ENCODE assay signal across 8 cellular contexts in the genomic region with DNA sequence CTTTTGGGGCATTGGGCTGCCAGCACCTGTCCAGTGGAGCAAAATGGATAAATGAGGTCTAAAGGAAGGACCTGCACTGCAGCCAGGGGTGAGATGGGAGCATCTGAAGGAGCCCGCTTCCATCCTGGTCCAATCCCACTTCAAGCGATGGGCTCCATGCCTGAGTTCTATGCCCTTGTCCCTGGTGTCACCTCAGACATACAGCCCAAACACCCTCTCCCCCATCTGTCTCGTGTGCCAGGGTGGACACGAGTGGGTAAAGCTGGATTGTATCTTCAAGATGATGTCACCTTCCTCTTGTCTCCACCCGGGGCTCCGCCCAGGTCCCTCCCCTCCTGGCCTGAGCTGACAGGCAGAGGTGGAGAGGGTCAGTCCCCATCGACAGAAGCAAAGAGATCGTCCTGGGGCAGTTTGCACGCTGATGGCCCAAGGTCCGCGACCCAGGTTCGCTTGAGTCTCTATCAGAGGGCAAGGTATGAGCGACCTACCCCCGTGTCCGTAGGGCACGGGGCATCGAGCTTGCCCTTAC. TPM values are rescaled to one million over a fixed set of nuclear protein-coding genes. Genes with fewer than 3 reads are reported as not detected.
DNase-seq lines count a peak whose midpoint lies in the region; ATAC-seq and TF ChIP-seq lines count a peak whose summit lies in the region.

No MANE protein-coding gene starts in this region.

- peaks cover 20 to 41% (median 30%) of the 10 kb centered on the region in 4 donors for H3K4me1 Mint-ChIP-seq in CD4-positive, alpha-beta memory T cell
- peaks cover 3% of the 10 kb centered on the region for H3K4me1 Mint-ChIP-seq in endodermal cell

- H3K9ac ChIP-seq in endodermal cell (ENCODE audit: extremely low read depth, low read length, poor library complexity, severe bottlenecking) = peak overlapping the region; percentile 1

- peak overlapping the region; percentile 80 to 82 for H3K4me3 ChIP-seq in CD4-positive, alpha-beta memory T cell (ENCODE audit: low read length in 2 of 2)
- H3K4me3 ChIP-seq in endodermal cell (ENCODE audit: low read length) (peak overlapping the region; percentile 80), transverse colon (peak overlapping the region; percentile 52 to 76 (median 68))

- intact Hi-C loops in CD4-positive, alpha-beta memory T cell (cut with micrococcal nuclease) = loop anchor here (2.0 to 5.0 kb wide), 5 partner anchors 69 to 509 kb away; a partner anchor contains a TSS
- intact Hi-C loops in transverse colon (cut with DNase I; ENCODE audit: low total_unique reads) = loop anchor here (5.0 to 10.0 kb wide), 2 partner anchors 144 to 167 kb away; a partner anchor contains a TSS

- WGBS in endodermal cell (ENCODE audit: insufficient coverage in 1 of 2, insufficient read length in 1 of 2), 2 experiments = 11 to 12% methylated on average over 13 to 17 of the region's 17 CpGs
- 9% methylated on average over 17 of the region's 17 CpGs; no CpG with 5 or more reads in 1 of the 2 donors for WGBS in transverse colon (ENCODE audit: low coverage in 1 of 2), 2 donors

- H3K36me3 Mint-ChIP-seq in CD4-positive, alpha-beta memory T cell = peaks cover 0 to 27% of the 10 kb centered on the region in 2 donors
- peaks cover 20% of the 10 kb centered on the region for H3K36me3 Mint-ChIP-seq in endodermal cell (ENCODE audit: low read depth)

- H3K27ac Mint-ChIP-seq in CD4-positive, alpha-beta memory T cell = peak overlapping the region; percentile 91 to 99 (median 98)
- H3K27ac Mint-ChIP-seq in endodermal cell = peak overlapping the region; percentile 87

- peak overlapping the region; percentile 90 for H3K27ac ChIP-seq in CD4-positive, alpha-beta memory T cell (ENCODE audit: low read depth, low read length)
- H3K27ac ChIP-seq in endodermal cell (ENCODE audit: low read depth, low read length) = peak overlapping the region; percentile 59
- H3K27ac ChIP-seq in transverse colon = peak overlapping the region; percentile 87 to 91 (median 88)

- H3K4me3 Mint-ChIP-seq in CD4-positive, alpha-beta memory T cell = peak overlapping the region; percentile 91 to 97 (median 96)
- peak overlapping the region; percentile 77 for H3K4me3 Mint-ChIP-seq in endodermal cell

- POLR2A ChIA-PET in CD4-positive, alpha-beta memory T cell (lab: Charles Lee; ENCODE audit: partially characterized antibody) = interaction anchor here (0.7 to 5.0 kb wide), 13 partner anchors 9 to 971 kb away, joined by 3 to 96 read pairs (median 12); a partner anchor contains a TSS

- H3K27me3 Mint-ChIP-seq in CD4-positive, alpha-beta memory T cell = no peaks in the 10 kb centered on the region
- peaks cover 2% of the 10 kb centered on the region for H3K27me3 Mint-ChIP-seq in endodermal cell (ENCODE audit: insufficient read depth)

- TF ChIP-seq POLR2A in transverse colon (IDR thresholded peaks at IDR 0.05) = no peak

- no peak for TF ChIP-seq EP300 in transverse colon (IDR thresholded peaks at IDR 0.05; ENCODE audit: low read depth)

- H3K36me3 ChIP-seq in CD4-positive, alpha-beta memory T cell (ENCODE audit: insufficient read depth, low read length) = peaks cover 10% of the 10 kb centered on the region
- H3K36me3 ChIP-seq in endodermal cell (ENCODE audit: control insufficient read depth, insufficient read depth, low read length) (peaks cover 14% of the 10 kb centered on the region), transverse colon (no peaks in the 10 kb centered on the region)

- CTCF ChIA-PET in CD4-positive, alpha-beta memory T cell (lab: Charles Lee; ENCODE audit: partially characterized antibody) = interaction anchor here (1.0 to 4.9 kb wide), 8 partner anchors 12 to 182 kb away, joined by 3 to 39 read pairs (median 14); a partner anchor contains a TSS

- no peaks in the 10 kb centered on the region for H3K9me3 ChIP-seq in CD4-positive, alpha-beta memory T cell (ENCODE audit: control insufficient read depth in 1 of 2, low read length in 2 of 2)
- H3K9me3 ChIP-seq in endodermal cell (ENCODE audit: control insufficient read depth, low read length) = no peaks in the 10 kb centered on the region
- no peaks in the 10 kb centered on the region for H3K9me3 ChIP-seq in transverse colon

- H3K9me3 Mint-ChIP-seq in CD4-positive, alpha-beta memory T cell = no peaks in the 10 kb centered on the region
- H3K9me3 Mint-ChIP-seq in endodermal cell = no peaks in the 10 kb centered on the region

- no peaks in the 10 kb centered on the region for H3K27me3 ChIP-seq in CD4-positive, alpha-beta memory T cell (ENCODE audit: insufficient read depth, low read length)
- H3K27me3 ChIP-seq in endodermal cell (ENCODE audit: control insufficient read depth, insufficient read depth, low read length, poor library complexity, severe bottlenecking) (no peaks in the 10 kb centered on the region), transverse colon (no peaks in the 10 kb centered on the region)

- in situ Hi-C loops in transverse colon (cut with MboI; ENCODE audit: low pct_ligation_motif_present in 1 of 4, low pct_unique_long_range_greater_than_20kb in 1 of 4, low sequenced_read_pairs in 3 of 4) = loop anchor here in 1 of 4 donors (10.0 kb wide), 1 partner anchor 167 kb away; no protein-coding TSS in a partner anchor

- H3K4me1 ChIP-seq in CD4-positive, alpha-beta memory T cell (ENCODE audit: insufficient read depth, low read length) = peaks cover 42% of the 10 kb centered on the region
- no peaks in the 10 kb centered on the region for H3K4me1 ChIP-seq in endodermal cell (ENCODE audit: control insufficient read depth, insufficient read depth, low read length)
- H3K4me1 ChIP-seq in transverse colon = peaks cover 10 to 31% (median 21%) of the 10 kb centered on the region in 4 donors

- peak; percentile 24 for ATAC-seq in GM19395 (IDR thresholded peaks at IDR 0.05; ENCODE audit: unreplicated experiment)

- peak; percentile 22 to 80 (median 32) for DNase-seq in CD4-positive, alpha-beta memory T cell
- peak; percentile 53 for DNase-seq in HT-29 (ENCODE audit: low spot score)
- DNase-seq in activated CD4-positive, alpha-beta T cell treated with anti-CD3 and anti-CD28 coated beads for 48 hours = peak; percentile 59
- peak; percentile 87 for DNase-seq in endodermal cell
- DNase-seq in midbrain (lab: John Stamatoyannopoulos, UW) = peak; percentile 52
- DNase-seq in transverse colon = peak; percentile 75
- DNase-seq in 8988T = no peak

- TF ChIP-seq CTCF in endodermal cell (conservative IDR thresholded peaks at IDR 0.05) (no peak), transverse colon (IDR thresholded peaks at IDR 0.05) (no peak)

RNA-seq across cellular contexts. Expression of a gene that starts 0.5 kb away (rescaled TPM):
- 10 to 100 TPM; 29.7 to 30.1 TPM for total RNA-seq in CD4-positive, alpha-beta memory T cell
- polyA plus RNA-seq in CD4-positive, alpha-beta memory T cell = 10 to 100 TPM; 51.5 to 66.5 TPM
- total RNA-seq in HT-29 (2014; rRNA removed; shearing (Covaris generic)) = 25.2 and 26.8 TPM in 2 replicates
- 1 to 10 TPM; 7.2 to 7.9 TPM for total RNA-seq in endodermal cell
- polyA plus RNA-seq in endodermal cell (2013, experiment 1 of 2) = 16.4 TPM
- polyA plus RNA-seq in endodermal cell (2013, experiment 2 of 2) = 14.3 TPM
- 10 to 100 TPM in 3 of 4 donors, 1 to 10 TPM in 1; 8.2 to 14.9 (median 12.5) TPM for total RNA-seq in transverse colon

RNA-seq across cellular contexts. Expression of a gene that starts 11.6 kb away (rescaled TPM):
- total RNA-seq in CD4-positive, alpha-beta memory T cell = 10 to 100 TPM; 74.7 to 77.5 TPM
- polyA plus RNA-seq in CD4-positive, alpha-beta memory T cell = 10 to 100 TPM; 25.4 to 40.8 TPM
- total RNA-seq in HT-29 (2014; rRNA removed; shearing (Covaris generic)) = 1,158 and 1,171 TPM in 2 replicates
- total RNA-seq in endodermal cell (1,000 to 10,000 TPM; 1,306 to 1,595 TPM), transverse colon (100 to 1,000 TPM in 1 of 4 donors, 10 to 100 TPM in 3; 23.2 to 112 (median 63.2) TPM)
- 1,230 TPM for polyA plus RNA-seq in endodermal cell (2013, experiment 1 of 2)
- 1,159 TPM for polyA plus RNA-seq in endodermal cell (2013, experiment 2 of 2)

Comparison
In these comparisons a context has a peak if more than half of its experiments do, and no peak if none do; other contexts are left out.
1. RNA of a gene that starts 11.6 kb away (total RNA-seq): 1,306 to 1,595 TPM in endodermal cell and 1,158 to 1,171 TPM in HT-29; 74.7 to 77.5 TPM in CD4-positive, alpha-beta memory T cell and 23.2 to 112 TPM in transverse colon; every median in the first group is over 10 times any median in the second.
2. Peak in every context shown above with its lines, with median percentiles within 50 percentile points of each other: H3K27ac ChIP-seq and H3K4me3 ChIP-seq.